Comparison of ENCODE assay signal across 1 cellular context in genomic region chr2:172430027-172430426, GRCh38.
TF ChIP-seq lines count a peak whose summit lies in the region.

No MANE protein-coding gene starts in this region.

TF ChIP-seq in GM23338, 12 proteins besides CTCF, POLR2A, EP300 and RAD21 (continued from another document):
- no peak for TF ChIP-seq ETS1 (IDR thresholded peaks at IDR 0.05)
- TF ChIP-seq JUNB (IDR thresholded peaks at IDR 0.05; ENCODE audit: unreplicated experiment): no peak
- no peak for TF ChIP-seq NANOG (IDR thresholded peaks at IDR 0.05; ENCODE audit: borderline replicate concordance)
- no peak for TF ChIP-seq REST (IDR thresholded peaks at IDR 0.05; ENCODE audit: unreplicated experiment)
- no peak for TF ChIP-seq ZNF114 (CRISPR knock-in tag; IDR thresholded peaks at IDR 0.05)
- TF ChIP-seq EZH2 (IDR thresholded peaks at IDR 0.05; ENCODE audit: low read depth, unreplicated experiment): no peak
- no peak for TF ChIP-seq STAT1 (IDR thresholded peaks at IDR 0.05; ENCODE audit: unreplicated experiment)
